Comparison of ENCODE assay signal across 8 cellular contexts in the genomic region with DNA sequence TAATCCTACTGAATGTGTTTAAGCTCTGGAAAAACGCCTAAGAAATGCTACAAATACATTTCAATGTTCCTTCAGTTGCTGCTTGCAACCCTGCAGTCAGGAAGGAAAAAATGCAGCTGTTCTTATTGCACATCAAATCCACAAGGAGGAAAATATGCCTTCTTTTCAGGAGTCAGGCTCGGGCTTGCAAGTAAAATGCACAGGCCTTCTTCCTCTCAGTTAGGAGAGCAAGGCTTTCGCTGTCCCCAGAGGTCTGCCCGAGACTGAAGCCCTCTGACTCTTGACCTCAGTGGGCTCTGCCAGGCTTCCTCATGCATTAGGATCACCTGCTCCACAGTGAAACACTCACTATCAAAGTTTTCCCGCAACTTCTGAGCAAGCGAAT. TPM values are rescaled to one million over a fixed set of nuclear protein-coding genes. Genes with fewer than 3 reads are reported as not detected.
DNase-seq lines count a peak whose midpoint lies in the region; ATAC-seq, FAIRE-seq and TF ChIP-seq lines count a peak whose summit lies in the region.

No MANE protein-coding gene starts in this region.

- H3K36me3 Mint-ChIP-seq in stimulated activated naive CD8-positive, alpha-beta T cell treated with anti-CD3 and anti-CD28 coated beads, Interleukin-15, Interleukin-2, amounts not matched to agents 100 ng/mL and 50 ng/mL, for 24 hours (ENCODE audit: low read depth): no peaks in the 10 kb centered on the region
- H3K36me3 Mint-ChIP-seq in MCF 10A (ENCODE audit: insufficient read depth, unreplicated experiment): no peaks in the 10 kb centered on the region

- H3K36me3 ChIP-seq in right lobe of liver: no peaks in the 10 kb centered on the region
- H3K36me3 ChIP-seq in upper lobe of right lung: no peaks in the 10 kb centered on the region

- H3K4me3 ChIP-seq in right lobe of liver: peak overlapping the region; percentile 24 to 45 (median 45)
- H3K4me3 ChIP-seq in upper lobe of right lung: peak overlapping the region; percentile 34

- BruUV-seq in MCF 10A (replicated peaks; lab: Mats Ljungman, UMichigan): no TSS peak

- WGBS in right lobe of liver (ENCODE audit: insufficient coverage, low coverage, low lambda C conversion rate, missing lambda C conversion rate): 9% methylated on average over 3 of the region's 6 CpGs

- peak overlapping the region; percentile 77 for H3K27ac Mint-ChIP-seq in stimulated activated naive CD8-positive, alpha-beta T cell treated with anti-CD3 and anti-CD28 coated beads, Interleukin-15, Interleukin-2, amounts not matched to agents 100 ng/mL and 50 ng/mL, for 24 hours
- H3K27ac Mint-ChIP-seq in MCF 10A (ENCODE audit: low read depth, unreplicated experiment): peak overlapping the region; percentile 89

- ATAC-seq in stimulated activated naive CD8-positive, alpha-beta T cell treated with anti-CD3 and anti-CD28 coated beads, Interleukin-15, Interleukin-2, amounts not matched to agents 100 U/mL and 50 U/mL, for 24 hours: no peak
- ATAC-seq in right lobe of liver (peak in 2 of 4 donors; percentile 18 to 26), upper lobe of right lung (no peak)

- peaks cover 0 to 23% (median 13%) of the 10 kb centered on the region in 4 donors for H3K4me1 ChIP-seq in right lobe of liver
- peaks cover 15% of the 10 kb centered on the region for H3K4me1 ChIP-seq in upper lobe of right lung

- H3K9me3 ChIP-seq in right lobe of liver (no peaks in the 10 kb centered on the region), upper lobe of right lung (no peaks in the 10 kb centered on the region)

- TF ChIP-seq CTCF in MCF 10A (IDR thresholded peaks at IDR 0.05; ENCODE audit: unreplicated experiment) (no peak), right lobe of liver (IDR thresholded peaks at IDR 0.05) (no peak), upper lobe of right lung (IDR thresholded peaks at IDR 0.05) (no peak)

- peaks cover 76% of the 10 kb centered on the region for H3K27me3 Mint-ChIP-seq in stimulated activated naive CD8-positive, alpha-beta T cell treated with anti-CD3 and anti-CD28 coated beads, Interleukin-15, Interleukin-2, amounts not matched to agents 100 ng/mL and 50 ng/mL, for 24 hours
- peaks cover 9% of the 10 kb centered on the region for H3K27me3 Mint-ChIP-seq in MCF 10A (ENCODE audit: insufficient read depth, unreplicated experiment)

- FAIRE-seq in GM12892 (lab: Jason Lieb, UNC): no peak

- peaks cover 23% of the 10 kb centered on the region for H3K4me1 Mint-ChIP-seq in stimulated activated naive CD8-positive, alpha-beta T cell treated with anti-CD3 and anti-CD28 coated beads, Interleukin-15, Interleukin-2, amounts not matched to agents 100 ng/mL and 50 ng/mL, for 24 hours (ENCODE audit: low read depth)
- H3K4me1 Mint-ChIP-seq in MCF 10A (ENCODE audit: insufficient read depth, unreplicated experiment): peaks cover 21% of the 10 kb centered on the region

- H3K9me3 Mint-ChIP-seq in stimulated activated naive CD8-positive, alpha-beta T cell treated with anti-CD3 and anti-CD28 coated beads, Interleukin-15, Interleukin-2, amounts not matched to agents 100 ng/mL and 50 ng/mL, for 24 hours: no peaks in the 10 kb centered on the region
- peaks cover 5% of the 10 kb centered on the region for H3K9me3 Mint-ChIP-seq in MCF 10A (ENCODE audit: unreplicated experiment)

- H3K27ac ChIP-seq in right lobe of liver (peak overlapping the region; percentile 68 to 89 (median 71)), upper lobe of right lung (peak overlapping the region; percentile 80)

- TF ChIP-seq POLR2A in right lobe of liver (IDR thresholded peaks at IDR 0.05): no peak
- TF ChIP-seq POLR2A in GM12892 (IDR thresholded peaks at IDR 0.05; ENCODE audit: low read depth, low read length): no peak

- H3K27me3 ChIP-seq in right lobe of liver (peaks cover 4 to 6% of the 10 kb centered on the region in 2 donors), upper lobe of right lung (peaks cover 26% of the 10 kb centered on the region)

- intact Hi-C loops in MCF 10A (cut with micrococcal nuclease): no loop called here
- intact Hi-C loops in right lobe of liver (cut with DNase I): no loop called here
- intact Hi-C loops in upper lobe of right lung (cut with DNase I): no loop called here

- peak overlapping the region; percentile 78 for H3K4me3 Mint-ChIP-seq in stimulated activated naive CD8-positive, alpha-beta T cell treated with anti-CD3 and anti-CD28 coated beads, Interleukin-15, Interleukin-2, amounts not matched to agents 100 ng/mL and 50 ng/mL, for 24 hours
- peak overlapping the region; percentile 85 for H3K4me3 Mint-ChIP-seq in MCF 10A (ENCODE audit: unreplicated experiment)

- CTCF ChIA-PET in MCF 10A (lab: Yijun Ruan, JAX): interaction anchor here (0.6 to 0.7 kb wide), 2 partner anchors 28 to 54 kb away, joined by 4 to 6 read pairs; no protein-coding TSS in a partner anchor

- POLR2A ChIA-PET in MCF 10A (lab: Yijun Ruan, JAX): interaction anchor here (1.3 to 2.0 kb wide), 2 partner anchors 25 to 131 kb away, joined by 4 to 12 read pairs; no protein-coding TSS in a partner anchor

- DNase-seq in stimulated activated naive CD8-positive, alpha-beta T cell treated with anti-CD3 and anti-CD28 coated beads, Interleukin-15, Interleukin-2, amounts not matched to agents 100 U/mL and 50 U/mL, for 24 hours: no peak
- DNase-seq in MCF 10A (ENCODE audit: unreplicated experiment): no peak
- DNase-seq in right lobe of liver: no peak
- DNase-seq in upper lobe of right lung: no peak
- DNase-seq in occipital lobe (lab: John Stamatoyannopoulos, UW): no peak
- no peak for DNase-seq in GM12892 (ENCODE audit: insufficient read length)
- DNase-seq in cerebellar cortex (ENCODE audit: low spot score): no peak

RNA-seq across cellular contexts. Expression of a gene that starts 0.9 kb away (rescaled TPM):
- total RNA-seq in MCF 10A (2022): 0.02 and 0.32 TPM in 2 replicates
- under 1 TPM; 0.05 to 0.35 (median 0.17) TPM for total RNA-seq in right lobe of liver
- total RNA-seq in upper lobe of right lung: 12.9 TPM
- 51.5 TPM for total RNA-seq in occipital lobe
- 0.04 TPM for polyA plus RNA-seq in GM12892 (2012; ENCODE audit: missing spikeins)

Comparison
In these comparisons a context has a peak if more than half of its experiments do, and no peak if none do; other contexts are left out.
1. RNA of a gene that starts 0.9 kb away (total RNA-seq): 51.5 TPM in occipital lobe (single experiment) and 12.9 TPM in upper lobe of right lung (single experiment); 0.05 to 0.35 TPM in right lobe of liver and 0.02 to 0.32 TPM in MCF 10A; every median in the first group is over 10 times any median in the second.